In genomic region chr11:103968685-103969084, GRCh38 we compare ENCODE assay signal across 25 cellular contexts.
"Had no signal": no experiment of that assay in that cellular context is flagged by ENCODE, and none has a peak within 500 bp of the region (broad histone marks: within the 10 kb centered on the region; RNA-seq: fewer than 3 reads in every experiment).

No MANE protein-coding gene starts in this region.

- H3K36me3 Mint-ChIP-seq: naive thymus-derived CD4-positive, alpha-beta T cell; neural progenitor cell; stimulated activated effector memory CD8-positive, alpha-beta T cell treated with anti-CD3 and anti-CD28 coated beads, Interleukin-12 subunit alpha, Interleukin-12 subunit beta, amount 100 ng/mL, for 72 hours had no signal

- H3K27ac ChIP-seq: esophagus squamous epithelium, neural progenitor cell, parathyroid adenoma, stomach, thyroid gland, vagina had no signal

- H3K9me3 Mint-ChIP-seq: effector memory CD8-positive, alpha-beta T cell; neural progenitor cell had no signal

- H3K4me3 ChIP-seq: esophagus squamous epithelium, neural progenitor cell, smooth muscle cell, stomach, thyroid gland, vagina had no signal

- H2AFZ ChIP-seq: neural progenitor cell, parathyroid adenoma had no signal

- H3K4me1 Mint-ChIP-seq: stimulated activated effector memory CD8-positive, alpha-beta T cell treated with anti-CD3 and anti-CD28 coated beads, Interleukin-12 subunit alpha, Interleukin-12 subunit beta, amount 100 ng/mL, for 72 hours had no signal

- H3K4me2 ChIP-seq: neural progenitor cell, smooth muscle cell had no signal

- ATAC-seq: effector memory CD8-positive, alpha-beta T cell; naive thymus-derived CD4-positive, alpha-beta T cell; sciatic nerve; stimulated activated effector memory CD8-positive, alpha-beta T cell treated with anti-CD3 and anti-CD28 coated beads, Interleukin-12 subunit alpha, Interleukin-12 subunit beta, amount 100 ng/mL, for 72 hours had no signal

- H3K27me3 Mint-ChIP-seq: effector memory CD8-positive, alpha-beta T cell; progenitor cell of endocrine pancreas had no signal

- H3K27me3 ChIP-seq: esophagus squamous epithelium, neural progenitor cell, stomach, thyroid gland, vagina had no signal

- FAIRE-seq: endometrium, frontal cortex, keratinocyte had no signal

- H3K27ac Mint-ChIP-seq: effector memory CD8-positive, alpha-beta T cell; naive thymus-derived CD4-positive, alpha-beta T cell; nephron; neural progenitor cell; progenitor cell of endocrine pancreas; stimulated activated effector memory CD8-positive, alpha-beta T cell treated with anti-CD3 and anti-CD28 coated beads, Interleukin-12 subunit alpha, Interleukin-12 subunit beta, amount 100 ng/mL, for 72 hours had no signal

- H3K79me2 ChIP-seq: parathyroid adenoma had no signal

- H3K4me3 Mint-ChIP-seq: effector memory CD8-positive, alpha-beta T cell; naive thymus-derived CD4-positive, alpha-beta T cell; nephron; neural progenitor cell; stimulated activated effector memory CD8-positive, alpha-beta T cell treated with anti-CD3 and anti-CD28 coated beads, Interleukin-12 subunit alpha, Interleukin-12 subunit beta, amount 100 ng/mL, for 72 hours had no signal

- H3K4me1 ChIP-seq: esophagus squamous epithelium, neural progenitor cell, parathyroid adenoma, stomach, thyroid gland, vagina had no signal

- H3K9me3 ChIP-seq: esophagus squamous epithelium, stomach, thyroid gland, vagina had no signal

- H3K9ac ChIP-seq: neural progenitor cell, parathyroid adenoma had no signal

- DNase-seq: cortex of kidney; effector memory CD8-positive, alpha-beta T cell; erythroblast; esophagus squamous epithelium; mesendoderm; midbrain; naive thymus-derived CD4-positive, alpha-beta T cell; stimulated activated CD4-positive, alpha-beta T cell treated with anti-CD3 and anti-CD28 coated beads, Interleukin-12 subunit alpha, Interleukin-12 subunit beta, amount 100 ng/mL, for 4 hours; stimulated activated CD4-positive, alpha-beta T cell treated with anti-CD3 and anti-CD28 coated beads, Interleukin-1b, Interleukin-23, amount 100 ng/mL, for 48 hours; stimulated activated CD4-positive, alpha-beta T cell treated with anti-CD3 and anti-CD28 coated beads, Interleukin-4, amount 100 ng/mL, for 1 hour; stimulated activated naive CD4-positive, alpha-beta T cell treated with Interleukin-2 at 50 U/mL for 16 hours; stomach; thyroid gland; trophoblast cell had no signal

- H3K36me3 ChIP-seq: esophagus squamous epithelium, neural progenitor cell, stomach, thyroid gland, vagina had no signal
